In genomic region chr15:55823191-55823670, GRCh38 we compare ENCODE assay signal across 14 cellular contexts.
DNase-seq lines count a peak whose midpoint lies in the region; ATAC-seq and TF ChIP-seq lines count a peak whose summit lies in the region.
"Had no signal": no experiment of that assay in that cellular context is flagged by ENCODE, and none has a peak within 500 bp of the region (broad histone marks: within the 10 kb centered on the region; RNA-seq: fewer than 3 reads in every experiment).

No MANE protein-coding gene starts in this region.

- DNase-seq in HEK293T (ENCODE audit: extremely low spot score) (peak; percentile 36), SK-MEL-5 (ENCODE audit: low read depth, low spot score) (peak; percentile 40), foreskin melanocyte (peak; percentile 56), smooth muscle cell (lab: John Stamatoyannopoulos, UW; ENCODE audit: unreplicated experiment) (no peak)
- DNase-seq in activated T-cell treated with anti-CD3 and anti-CD28 coated beads, Interleukin-2, amount 50 U/mL, for 48 hours, result no peak
- DNase-seq in stimulated activated naive B cell treated with anti-CD40 and anti-IgM and Interleukin-4, amounts not matched to agents 10 μg/mL and 1 μg/mL and 100 μg/mL, for 72 hours, result no peak
- DNase-seq: activated CD8-positive, alpha-beta T cell treated with anti-CD3 and anti-CD28 coated beads for 36 hours; naive thymus-derived CD4-positive, alpha-beta T cell; NCI-H1092 treated with DMSO at 0.1 percent for 48 hours; stimulated activated CD4-positive, alpha-beta T cell treated with anti-CD3 and anti-CD28 coated beads, Interleukin-1b, Interleukin-23, amount 100 ng/mL, for 48 hours had no signal

- no peaks in the 10 kb centered on the region for H3K27me3 ChIP-seq in smooth muscle cell (ENCODE audit: low read depth)
- H3K27me3 ChIP-seq: ascending aorta, SJCRH30 had no signal

- H3K4me1 Mint-ChIP-seq in stimulated activated naive B cell treated with anti-CD40 and anti-IgM and Interleukin-4, amounts not matched to agents 10 μg/mL and 1 μg/mL and 100 μg/mL, for 72 hours, result no peaks in the 10 kb centered on the region

- no peak overlapping the region for H3K27ac Mint-ChIP-seq in stimulated activated naive B cell treated with anti-CD40 and anti-IgM and Interleukin-4, amounts not matched to agents 10 μg/mL and 1 μg/mL and 100 μg/mL, for 72 hours
- H3K27ac Mint-ChIP-seq: activated CD8-positive, alpha-beta T cell treated with anti-CD3 and anti-CD28 coated beads for 36 hours had no signal

- H4K20me1 ChIP-seq in smooth muscle cell (ENCODE audit: low read depth), result no peaks in the 10 kb centered on the region

- POLR2A ChIA-PET in HEK293T (lab: Yijun Ruan, JAX), result no interaction called here

- no peaks in the 10 kb centered on the region for H3K9me3 Mint-ChIP-seq in stimulated activated naive B cell treated with anti-CD40 and anti-IgM and Interleukin-4, amounts not matched to agents 10 μg/mL and 1 μg/mL and 100 μg/mL, for 72 hours
- H3K9me3 Mint-ChIP-seq: activated CD8-positive, alpha-beta T cell treated with anti-CD3 and anti-CD28 coated beads for 36 hours had no signal

- no peak overlapping the region for H3K4me3 ChIP-seq in smooth muscle cell
- H3K4me3 ChIP-seq: SJCRH30 had no signal

- CTCF ChIA-PET in HEK293T (lab: Yijun Ruan, JAX), result no interaction called here

- in situ Hi-C loops in SK-MEL-5 (cut with HindIII; ENCODE audit: low pct_unique_long_range_greater_than_20kb, low sequenced_read_pairs), result no loop called here

- no peak overlapping the region for H3K4me3 Mint-ChIP-seq in stimulated activated naive B cell treated with anti-CD40 and anti-IgM and Interleukin-4, amounts not matched to agents 10 μg/mL and 1 μg/mL and 100 μg/mL, for 72 hours
- H3K4me3 Mint-ChIP-seq: activated CD8-positive, alpha-beta T cell treated with anti-CD3 and anti-CD28 coated beads for 36 hours; naive thymus-derived CD4-positive, alpha-beta T cell had no signal

- no peaks in the 10 kb centered on the region for H3K36me3 Mint-ChIP-seq in stimulated activated naive B cell treated with anti-CD40 and anti-IgM and Interleukin-4, amounts not matched to agents 10 μg/mL and 1 μg/mL and 100 μg/mL, for 72 hours
- H3K36me3 Mint-ChIP-seq: naive thymus-derived CD4-positive, alpha-beta T cell had no signal

- H3K27me3 Mint-ChIP-seq in stimulated activated naive B cell treated with anti-CD40 and anti-IgM and Interleukin-4, amounts not matched to agents 10 μg/mL and 1 μg/mL and 100 μg/mL, for 72 hours, result peaks cover 0 to 4% of the 10 kb centered on the region in 2 donors

- peak overlapping the region; percentile 58 for H3K4me2 ChIP-seq in smooth muscle cell

- 25% methylated on average over 3 of the region's 3 CpGs for WGBS in smooth muscle cell (ENCODE audit: low lambda C conversion rate)

- TF ChIP-seq CTCF in smooth muscle cell (IDR thresholded peaks at IDR 0.05; ENCODE audit: borderline replicate concordance, insufficient read depth, poor library complexity, severe bottlenecking), result no peak

- H3F3A ChIP-seq in smooth muscle cell (ENCODE audit: low read depth), result peaks cover 12% of the 10 kb centered on the region

- H3K27ac ChIP-seq in smooth muscle cell (ENCODE audit: low read depth), result peak overlapping the region; percentile 30
- H3K27ac ChIP-seq: SJCRH30 had no signal

- H3K9ac ChIP-seq in smooth muscle cell (ENCODE audit: low read depth), result no peak overlapping the region

- ATAC-seq in GM21786 (IDR thresholded peaks at IDR 0.05; ENCODE audit: unreplicated experiment) (no peak), HG02870 (IDR thresholded peaks at IDR 0.05; ENCODE audit: unreplicated experiment) (no peak)
- no peak for ATAC-seq in stimulated activated naive B cell treated with anti-CD40 and anti-IgM and Interleukin-4, amounts not matched to agents 10 μg/mL and 1 μg/mL and 100 μg/mL, for 72 hours (replicated peaks)
- ATAC-seq: activated CD8-positive, alpha-beta T cell treated with anti-CD3 and anti-CD28 coated beads for 36 hours; naive thymus-derived CD4-positive, alpha-beta T cell had no signal

- no peaks in the 10 kb centered on the region for H3K36me3 ChIP-seq in smooth muscle cell (ENCODE audit: low read depth)
- H3K36me3 ChIP-seq: ascending aorta, SJCRH30 had no signal

- no peaks in the 10 kb centered on the region for H3K79me2 ChIP-seq in smooth muscle cell (ENCODE audit: low read depth)

- peaks cover 4% of the 10 kb centered on the region for H3K4me1 ChIP-seq in smooth muscle cell (ENCODE audit: low read depth)
- H3K4me1 ChIP-seq: ascending aorta, SJCRH30 had no signal

- H3K9me3 ChIP-seq in smooth muscle cell (replicated peaks; ENCODE audit: low read depth), result no peaks in the 10 kb centered on the region
- H3K9me3 ChIP-seq: ascending aorta had no signal

- H2AFZ ChIP-seq in smooth muscle cell (ENCODE audit: low read depth), result no peak overlapping the region

TF ChIP-seq in HEK293T, 16 proteins besides CTCF, POLR2A, EP300 and RAD21:
- TF ChIP-seq SUZ12 (IDR thresholded peaks at IDR 0.05), result no peak
- TF ChIP-seq NFRKB (IDR thresholded peaks at IDR 0.05), result no peak
- peak; percentile 70 for TF ChIP-seq FOXK2 (IDR thresholded peaks at IDR 0.05)
- no peak for TF ChIP-seq BHLHE40 (IDR thresholded peaks at IDR 0.05; ENCODE audit: borderline replicate concordance)
- 0 out of 2 replicates have a peak, but pooled peaks have one; percentile 3 for TF ChIP-seq FOXM1 (IDR thresholded peaks at IDR 0.05; ENCODE audit: borderline replicate concordance)
- peak; percentile 99 for TF ChIP-seq CTBP1 (IDR thresholded peaks at IDR 0.05; ENCODE audit: borderline replicate concordance)
- no peak for TF ChIP-seq SP1 (IDR thresholded peaks at IDR 0.05)
- 0 out of 2 replicates have a peak, but pooled peaks have one; percentile 19 for TF ChIP-seq TARDBP (IDR thresholded peaks at IDR 0.05)
- TF ChIP-seq ZNF384 (IDR thresholded peaks at IDR 0.05), result peak; percentile 70
- no peak for TF ChIP-seq LEF1 (IDR thresholded peaks at IDR 0.05; ENCODE audit: borderline replicate concordance)
- no peak for TF ChIP-seq FOXA1 (IDR thresholded peaks at IDR 0.05)
- no peak for TF ChIP-seq HDGF (IDR thresholded peaks at IDR 0.05; ENCODE audit: borderline replicate concordance)
- no peak for TF ChIP-seq L3MBTL2 (conservative IDR thresholded peaks at IDR 0.05)
- TF ChIP-seq ELF4 (IDR thresholded peaks at IDR 0.05), result no peak
- TF ChIP-seq ARNT (IDR thresholded peaks at IDR 0.05), result peak; percentile 48; the same call in 1 of the 2 replicates
- peak; percentile 98 for TF ChIP-seq PKNOX1 (IDR thresholded peaks at IDR 0.05)

Comparison
In these comparisons a context has a peak if more than half of its experiments do, and no peak if none do; other contexts are left out.
1. DNase-seq: peak in HEK293T (single experiment), SK-MEL-5 (single experiment) and foreskin melanocyte (single experiment); none in smooth muscle cell (single experiment), activated T-cell treated with anti-CD3 and anti-CD28 coated beads, Interleukin-2, amount 50 U/mL, for 48 hours (0 of 2) and stimulated activated naive B cell treated with anti-CD40 and anti-IgM and Interleukin-4, amounts not matched to agents 10 μg/mL and 1 μg/mL and 100 μg/mL, for 72 hours (single experiment).